Comparison of ENCODE assay signal across 22 cellular contexts in the genomic region with DNA sequence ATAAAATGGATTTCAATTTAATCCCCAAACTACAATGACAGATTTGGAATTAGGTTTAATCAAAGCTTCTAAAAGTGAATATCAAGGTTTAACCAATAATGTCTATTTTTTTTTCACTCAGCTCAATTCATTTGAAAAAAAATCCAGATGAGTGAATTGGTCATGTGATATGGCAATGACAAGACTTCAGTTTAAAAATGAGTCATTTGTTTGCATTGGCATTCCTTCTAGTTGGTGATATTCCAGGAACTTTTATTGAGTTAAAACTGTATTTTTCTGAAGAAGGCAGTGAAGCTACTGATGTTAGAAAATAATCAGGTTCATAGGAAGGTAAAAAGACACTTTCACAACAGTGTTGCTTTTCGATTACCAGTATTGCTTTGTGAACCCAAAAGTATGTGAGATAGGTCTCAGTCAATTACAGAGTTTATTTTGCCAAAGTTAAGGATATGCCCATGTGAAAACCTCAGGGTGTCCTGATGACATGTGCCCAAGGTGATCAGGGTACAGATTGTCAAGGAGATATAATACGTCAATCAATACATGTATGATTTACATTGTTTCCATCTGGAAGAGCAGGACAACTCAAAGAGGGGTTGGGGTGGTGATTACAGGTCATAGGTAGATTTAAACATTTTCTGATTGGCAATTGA.
DNase-seq lines count a peak whose midpoint lies in the region; ATAC-seq and TF ChIP-seq lines count a peak whose summit lies in the region.
"Had no signal": no experiment of that assay in that cellular context is flagged by ENCODE, and none has a peak within 500 bp of the region (broad histone marks: within the 10 kb centered on the region; RNA-seq: fewer than 3 reads in every experiment).

No MANE protein-coding gene starts in this region.

- CTCF ChIA-PET in SK-N-SH (lab: Yijun Ruan, JAX), result no interaction called here
- CTCF ChIA-PET in CD8-positive, alpha-beta memory T cell (lab: Charles Lee), result no interaction called here

- H3K9me2 ChIP-seq in SK-N-SH, result no peaks in the 10 kb centered on the region

- H3K36me3 ChIP-seq in SK-N-SH (replicated peaks in 1 of 2; ENCODE audit: control insufficient read depth in 1 of 2, insufficient read depth in 2 of 2, low read length in 1 of 2), result no peaks in the 10 kb centered on the region
- H3K36me3 ChIP-seq in CD8-positive, alpha-beta memory T cell (ENCODE audit: insufficient read depth, low read length), result no peaks in the 10 kb centered on the region
- H3K36me3 ChIP-seq: MG63, tibial artery had no signal

- H3K4me2 ChIP-seq in SK-N-SH, result no peak overlapping the region
- H3K4me2 ChIP-seq: A549 had no signal

- no peak overlapping the region for H3K4me3 ChIP-seq in SK-N-SH (ENCODE audit: low read depth in 2 of 2, low read length in 1 of 2)
- no peak overlapping the region for H3K4me3 ChIP-seq in CD8-positive, alpha-beta memory T cell (ENCODE audit: low read length)
- H3K4me3 ChIP-seq: A549, MG63, tibial artery had no signal

- no peaks in the 10 kb centered on the region for H4K20me1 ChIP-seq in SK-N-SH (ENCODE audit: insufficient read depth)

- no peaks in the 10 kb centered on the region for H3K27me3 Mint-ChIP-seq in CD8-positive, alpha-beta memory T cell
- H3K27me3 Mint-ChIP-seq: effector memory CD8-positive, alpha-beta T cell had no signal

- no peak overlapping the region for H3K9ac ChIP-seq in SK-N-SH

- H3K4me1 Mint-ChIP-seq in CD8-positive, alpha-beta memory T cell, result no peaks in the 10 kb centered on the region

- POLR2A ChIA-PET in SK-N-SH (lab: Yijun Ruan, JAX), result no interaction called here
- POLR2A ChIA-PET in CD8-positive, alpha-beta memory T cell (lab: Charles Lee), result no interaction called here

- no peak overlapping the region for H2AFZ ChIP-seq in SK-N-SH (ENCODE audit: low read depth)

- H3K36me3 Mint-ChIP-seq in CD8-positive, alpha-beta memory T cell, result peaks cover 0 to 2% (median 0%) of the 10 kb centered on the region in 3 donors

- H3K9me3 Mint-ChIP-seq in CD8-positive, alpha-beta memory T cell, result peaks cover 2 to 48% (median 12%) of the 10 kb centered on the region in 5 donors

- DNase-seq in SK-N-SH, result no peak
- peak; percentile 46 for DNase-seq in amniotic stem cell (lab: John Stamatoyannopoulos, UW)
- peak; percentile 37 for DNase-seq in glomerular visceral epithelial cell (ENCODE audit: extremely low spot score)
- DNase-seq in CD8-positive, alpha-beta memory T cell, result no peak
- no peak for DNase-seq in 8988T
- DNase-seq in hypothalamus (lab: John Stamatoyannopoulos, UW), result no peak
- DNase-seq: activated CD4-positive, alpha-beta T cell treated with anti-CD3 and anti-CD28 coated beads, Interleukin-2, amount 50 U/mL, for 1 hour; anterior cingulate cortex; DMS79 treated with DMSO at 0.1 percent for 48 hours; effector memory CD8-positive, alpha-beta T cell; H9; MG63; NCI-H2107; occipital lobe; OCI-M1; T-helper 2 cell; tibial artery had no signal

- ATAC-seq in SK-N-SH treated with all-trans-retinoic acid at 6 μM for 48 hours (no peak), GM18520 (IDR thresholded peaks at IDR 0.05; ENCODE audit: unreplicated experiment) (no peak)
- ATAC-seq: A549; effector memory CD8-positive, alpha-beta T cell had no signal

- TF ChIP-seq EP300 in SK-N-SH (IDR thresholded peaks at IDR 0.05; ENCODE audit: borderline replicate concordance in 1 of 2, low read depth in 1 of 2, low read length in 1 of 2), result no peak

- H3K9me3 ChIP-seq in SK-N-SH, result no peaks in the 10 kb centered on the region
- no peaks in the 10 kb centered on the region for H3K9me3 ChIP-seq in CD8-positive, alpha-beta memory T cell (ENCODE audit: low read length)
- H3K9me3 ChIP-seq: A549, MG63, tibial artery had no signal

- H3K27ac Mint-ChIP-seq in CD8-positive, alpha-beta memory T cell, result no peak overlapping the region
- H3K27ac Mint-ChIP-seq: activated T-helper 1 cell treated with anti-CD3 and anti-CD28 coated beads, Interleukin-12 subunit alpha, Interleukin-12 subunit beta, Interleukin-2, Interleukin-4 antibody, amounts not matched to agents 30 ng/mL and 10 ng/mL and 1 ng/mL, durations not matched to agents 14 hours and 24 hours and 36 hours; effector memory CD8-positive, alpha-beta T cell; H9 had no signal

- H3F3A ChIP-seq in SK-N-SH (replicated peaks; ENCODE audit: insufficient read depth), result no peaks in the 10 kb centered on the region

- peaks cover 0 to 6% of the 10 kb centered on the region in 2 experiments; a peak in 1 of 4 replicates for H3K4me1 ChIP-seq in SK-N-SH (ENCODE audit: control insufficient read depth in 1 of 2, insufficient read depth in 2 of 2, low read depth in 1 of 2, low read length in 1 of 2)
- H3K4me1 ChIP-seq in CD8-positive, alpha-beta memory T cell (ENCODE audit: insufficient read depth, low read length), result no peaks in the 10 kb centered on the region
- H3K4me1 ChIP-seq: A549, tibial artery had no signal

- no peaks in the 10 kb centered on the region for H3K27me3 ChIP-seq in SK-N-SH (ENCODE audit: insufficient read depth)
- no peaks in the 10 kb centered on the region for H3K27me3 ChIP-seq in CD8-positive, alpha-beta memory T cell (ENCODE audit: insufficient read depth, low read length, poor library complexity, severe bottlenecking)
- H3K27me3 ChIP-seq: MG63, tibial artery had no signal

- WGBS in SK-N-SH (ENCODE audit: low lambda C conversion rate), result 39% methylated on average over 2 of the region's 2 CpGs

- TF ChIP-seq CTCF in SK-N-SH (IDR thresholded peaks at IDR 0.05), result no peak

- no peak overlapping the region for H3K4me3 Mint-ChIP-seq in CD8-positive, alpha-beta memory T cell
- H3K4me3 Mint-ChIP-seq: activated T-helper 1 cell treated with anti-CD3 and anti-CD28 coated beads, Interleukin-12 subunit alpha, Interleukin-12 subunit beta, Interleukin-2, Interleukin-4 antibody, amounts not matched to agents 30 ng/mL and 10 ng/mL and 1 ng/mL, durations not matched to agents 14 hours and 24 hours and 36 hours; effector memory CD8-positive, alpha-beta T cell; H9 had no signal

- no peak for TF ChIP-seq RAD21 in SK-N-SH (IDR thresholded peaks at IDR 0.05; ENCODE audit: low read length)

- H3K27ac ChIP-seq in SK-N-SH (ENCODE audit: low read depth in 2 of 2, low read length in 1 of 2), result no peak overlapping the region
- H3K27ac ChIP-seq in CD8-positive, alpha-beta memory T cell (ENCODE audit: low read depth, low read length), result no peak overlapping the region
- H3K27ac ChIP-seq: A549, HL-60, tibial artery had no signal

- H3K79me2 ChIP-seq in SK-N-SH (ENCODE audit: insufficient read depth), result no peaks in the 10 kb centered on the region

TF ChIP-seq in SK-N-SH, 30 proteins besides CTCF, POLR2A, EP300 and RAD21 (continues in another document):
- TF ChIP-seq JUND (IDR thresholded peaks at IDR 0.05) (peak; percentile 24; the same call in 1 of the 2 replicates), NRF1 (IDR thresholded peaks at IDR 0.05; ENCODE audit: low read depth, low read length) (no peak), POLR2AphosphoS5 (IDR thresholded peaks at IDR 0.05; ENCODE audit: low read depth, low read length) (no peak), YY1 (IDR thresholded peaks at IDR 0.05; ENCODE audit: low read depth) (no peak), GATA2 (CRISPR knock-in tag; IDR thresholded peaks at IDR 0.05) (no peak), TAF1 (IDR thresholded peaks at IDR 0.05; ENCODE audit: borderline replicate concordance, low read depth, low read length) (no peak), SMC3 (IDR thresholded peaks at IDR 0.05; ENCODE audit: low read depth, low read length) (no peak), RFX5 (IDR thresholded peaks at IDR 0.05; ENCODE audit: low read length) (no peak), ELF1 (IDR thresholded peaks at IDR 0.05) (no peak), MXI1 (IDR thresholded peaks at IDR 0.05; ENCODE audit: low read depth, low read length) (no peak), FOSL2 (IDR thresholded peaks at IDR 0.05; ENCODE audit: borderline replicate concordance, low read depth) (peak; percentile 46; the same call in 1 of the 2 replicates)

TF ChIP-seq in SK-N-SH treated with all-trans-retinoic acid at 6 μM for 48 hours, 23 proteins besides CTCF, POLR2A, EP300 and RAD21 (continues in another document):
- TF ChIP-seq ZNF8 (CRISPR knock-in tag; IDR thresholded peaks at IDR 0.05), result no peak
- TF ChIP-seq, protein P1, sequence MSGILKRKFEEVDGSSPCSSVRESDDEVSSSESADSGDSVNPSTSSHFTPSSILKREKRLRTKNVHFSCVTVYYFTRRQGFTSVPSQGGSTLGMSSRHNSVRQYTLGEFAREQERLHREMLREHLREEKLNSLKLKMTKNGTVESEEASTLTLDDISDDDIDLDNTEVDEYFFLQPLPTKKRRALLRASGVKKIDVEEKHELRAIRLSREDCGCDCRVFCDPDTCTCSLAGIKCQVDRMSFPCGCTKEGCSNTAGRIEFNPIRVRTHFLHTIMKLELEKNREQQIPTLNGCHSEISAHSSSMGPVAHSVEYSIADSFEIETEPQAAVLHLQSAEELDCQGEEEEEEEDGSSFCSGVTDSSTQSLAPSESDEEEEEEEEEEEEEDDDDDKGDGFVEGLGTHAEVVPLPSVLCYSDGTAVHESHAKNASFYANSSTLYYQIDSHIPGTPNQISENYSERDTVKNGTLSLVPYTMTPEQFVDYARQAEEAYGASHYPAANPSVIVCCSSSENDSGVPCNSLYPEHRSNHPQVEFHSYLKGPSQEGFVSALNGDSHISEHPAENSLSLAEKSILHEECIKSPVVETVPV (CRISPR knock-in tag; IDR thresholded peaks at IDR 0.05), result no peak
- TF ChIP-seq ZC3H10 (CRISPR knock-in tag; IDR thresholded peaks at IDR 0.05), result no peak
- no peak for TF ChIP-seq ISL1 (CRISPR knock-in tag; IDR thresholded peaks at IDR 0.05)
- TF ChIP-seq, protein P2, sequence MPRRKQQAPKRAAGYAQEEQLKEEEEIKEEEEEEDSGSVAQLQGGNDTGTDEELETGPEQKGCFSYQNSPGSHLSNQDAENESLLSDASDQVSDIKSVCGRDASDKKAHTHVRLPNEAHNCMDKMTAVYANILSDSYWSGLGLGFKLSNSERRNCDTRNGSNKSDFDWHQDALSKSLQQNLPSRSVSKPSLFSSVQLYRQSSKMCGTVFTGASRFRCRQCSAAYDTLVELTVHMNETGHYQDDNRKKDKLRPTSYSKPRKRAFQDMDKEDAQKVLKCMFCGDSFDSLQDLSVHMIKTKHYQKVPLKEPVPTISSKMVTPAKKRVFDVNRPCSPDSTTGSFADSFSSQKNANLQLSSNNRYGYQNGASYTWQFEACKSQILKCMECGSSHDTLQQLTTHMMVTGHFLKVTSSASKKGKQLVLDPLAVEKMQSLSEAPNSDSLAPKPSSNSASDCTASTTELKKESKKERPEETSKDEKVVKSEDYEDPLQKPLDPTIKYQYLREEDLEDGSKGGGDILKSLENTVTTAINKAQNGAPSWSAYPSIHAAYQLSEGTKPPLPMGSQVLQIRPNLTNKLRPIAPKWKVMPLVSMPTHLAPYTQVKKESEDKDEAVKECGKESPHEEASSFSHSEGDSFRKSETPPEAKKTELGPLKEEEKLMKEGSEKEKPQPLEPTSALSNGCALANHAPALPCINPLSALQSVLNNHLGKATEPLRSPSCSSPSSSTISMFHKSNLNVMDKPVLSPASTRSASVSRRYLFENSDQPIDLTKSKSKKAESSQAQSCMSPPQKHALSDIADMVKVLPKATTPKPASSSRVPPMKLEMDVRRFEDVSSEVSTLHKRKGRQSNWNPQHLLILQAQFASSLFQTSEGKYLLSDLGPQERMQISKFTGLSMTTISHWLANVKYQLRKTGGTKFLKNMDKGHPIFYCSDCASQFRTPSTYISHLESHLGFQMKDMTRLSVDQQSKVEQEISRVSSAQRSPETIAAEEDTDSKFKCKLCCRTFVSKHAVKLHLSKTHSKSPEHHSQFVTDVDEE (CRISPR knock-in tag; IDR thresholded peaks at IDR 0.05), result no peak
- no peak for TF ChIP-seq TOX (CRISPR knock-in tag; IDR thresholded peaks at IDR 0.05; ENCODE audit: borderline replicate concordance)

Comparison
In these comparisons a context has a peak if more than half of its experiments do, and no peak if none do; other contexts are left out.
1. DNase-seq: peak in amniotic stem cell (single experiment) and glomerular visceral epithelial cell (single experiment); none in SK-N-SH (single experiment), CD8-positive, alpha-beta memory T cell (0 of 5), 8988T (single experiment) and hypothalamus (0 of 51).